In the genomic region with DNA sequence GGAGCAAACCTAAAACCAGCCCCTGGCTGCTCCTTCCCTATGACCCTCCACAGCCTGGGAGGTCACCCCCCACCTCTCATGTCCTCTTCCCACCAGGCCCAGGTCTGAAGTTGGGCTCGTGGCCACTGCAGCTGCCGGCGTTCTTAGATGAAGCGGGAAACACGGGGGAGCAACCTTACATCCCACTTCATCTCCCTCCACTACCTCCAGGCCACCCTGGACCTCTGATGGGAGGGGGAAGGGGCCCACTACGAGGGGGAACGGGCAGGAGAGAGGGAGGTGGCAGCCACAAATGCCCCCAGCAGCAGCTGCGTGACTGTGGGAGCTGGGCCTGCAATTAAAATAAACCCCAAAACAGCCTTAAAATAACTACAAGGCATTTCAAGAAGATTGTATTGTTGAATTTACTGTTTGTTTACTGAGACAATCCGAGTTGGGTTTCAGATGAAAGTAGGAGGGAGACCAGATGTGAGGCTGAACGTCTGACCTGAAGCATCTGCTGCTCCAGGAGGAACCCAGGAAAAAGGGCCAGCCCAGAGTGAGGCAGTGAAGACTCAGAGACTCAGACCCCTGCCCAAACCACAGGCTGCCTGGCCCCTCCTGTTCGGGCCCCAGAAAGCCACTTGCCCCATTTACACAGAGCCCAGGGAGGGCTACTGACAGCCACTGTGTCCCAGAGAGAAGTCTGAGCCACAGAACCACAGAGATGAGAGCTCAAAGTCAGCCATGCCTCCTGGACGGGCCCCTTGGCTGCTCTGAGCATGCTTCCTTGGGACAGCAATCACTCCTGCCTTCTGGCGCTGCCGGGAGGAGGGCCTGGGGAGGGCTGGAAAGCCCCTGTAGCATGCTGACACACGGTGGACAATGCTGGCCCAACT, we compare ENCODE assay signal across 19 cellular contexts. TPM values are rescaled to one million over a fixed set of nuclear protein-coding genes. Genes with fewer than 3 reads are reported as not detected.
"Had no signal": no experiment of that assay in that cellular context is flagged by ENCODE, and none has a peak within 500 bp of the region (broad histone marks: within the 10 kb centered on the region; RNA-seq: fewer than 3 reads in every experiment).

No MANE protein-coding gene starts in this region.

- H3K36me3 Mint-ChIP-seq: activated naive CD8-positive, alpha-beta T cell treated with anti-CD3 and anti-CD28 coated beads for 36 hours; type B pancreatic cell had no signal

- H3K4me3 ChIP-seq: body of pancreas, coronary artery, esophagus squamous epithelium, heart left ventricle, lower lobe of right lung, ovary, sigmoid colon, spleen had no signal

- ATAC-seq: body of pancreas; lower lobe of right lung; stimulated activated naive CD8-positive, alpha-beta T cell treated with anti-CD3 and anti-CD28 coated beads, Interleukin-15, amount 100 ng/mL, for 72 hours had no signal

- DNase-seq: activated CD4-positive, alpha-beta T cell treated with anti-CD3 and anti-CD28 coated beads, Interleukin-2, amount 50 U/mL, for 1 hour; activated naive CD8-positive, alpha-beta T cell treated with anti-CD3 and anti-CD28 coated beads for 36 hours; body of pancreas; central memory CD4-positive, alpha-beta T cell; esophagus squamous epithelium; lower lobe of right lung; nephron progenitor cell; ovary; sigmoid colon; spleen; stimulated activated naive CD8-positive, alpha-beta T cell treated with anti-CD3 and anti-CD28 coated beads, Interleukin-15, amount 100 ng/mL, for 72 hours had no signal

- H3K4me3 Mint-ChIP-seq: activated naive CD8-positive, alpha-beta T cell treated with anti-CD3 and anti-CD28 coated beads for 36 hours; activated T-helper 1 cell treated with anti-CD3 and anti-CD28 coated beads, Interleukin-12 subunit alpha, Interleukin-12 subunit beta, Interleukin-2, Interleukin-4 antibody, amounts not matched to agents 30 ng/mL and 10 ng/mL and 1 ng/mL, durations not matched to agents 14 hours and 24 hours and 36 hours; nephron progenitor cell; stimulated activated naive CD8-positive, alpha-beta T cell treated with anti-CD3 and anti-CD28 coated beads, Interleukin-15, amount 100 ng/mL, for 72 hours; type B pancreatic cell had no signal

- H3K27ac Mint-ChIP-seq: activated naive CD8-positive, alpha-beta T cell treated with anti-CD3 and anti-CD28 coated beads for 36 hours; activated T-helper 1 cell treated with anti-CD3 and anti-CD28 coated beads, Interleukin-12 subunit alpha, Interleukin-12 subunit beta, Interleukin-2, Interleukin-4 antibody, amounts not matched to agents 30 ng/mL and 10 ng/mL and 1 ng/mL, durations not matched to agents 14 hours and 24 hours and 36 hours; nephron progenitor cell; type B pancreatic cell had no signal

- H3K9me3 Mint-ChIP-seq: activated naive CD8-positive, alpha-beta T cell treated with anti-CD3 and anti-CD28 coated beads for 36 hours; activated T-helper 1 cell treated with anti-CD3 and anti-CD28 coated beads, Interleukin-12 subunit alpha, Interleukin-12 subunit beta, Interleukin-2, Interleukin-4 antibody, amounts not matched to agents 30 ng/mL and 10 ng/mL and 1 ng/mL, durations not matched to agents 14 hours and 24 hours and 36 hours; nephron progenitor cell; stimulated activated naive CD8-positive, alpha-beta T cell treated with anti-CD3 and anti-CD28 coated beads, Interleukin-15, amount 100 ng/mL, for 72 hours; type B pancreatic cell had no signal

RNA-seq across cellular contexts. Expression of gene GLIS1, which starts 59.8 kb away (rescaled TPM):
- total RNA-seq: activated CD8-positive, alpha-beta memory T cell treated with anti-CD3 and anti-CD28 coated beads for 36 hours; endothelial cell of umbilical vein; lower lobe of right lung; T-helper 2 cell treated with Interferon-gamma antibody and Interleukin-4, amounts not matched to agents 100 ng/mL and 5 ng/mL, for 36 hours; temporal lobe had no signal
